ENCODE assay signal across 18 cellular contexts in genomic region chr16:81107506-81107905, GRCh38. TPM values are rescaled to one million over a fixed set of nuclear protein-coding genes. Genes with fewer than 3 reads are reported as not detected.
DNase-seq lines count a peak whose midpoint lies in the region; TF ChIP-seq lines count a peak whose summit lies in the region.
"Had no signal": no experiment of that assay in that cellular context is flagged by ENCODE, and none has a peak within 500 bp of the region (broad histone marks: within the 10 kb centered on the region; RNA-seq: fewer than 3 reads in every experiment).

No MANE protein-coding gene starts in this region.

- H3K4me1 Mint-ChIP-seq in glutamatergic neuron (ENCODE audit: low read depth, unreplicated experiment) (no peaks in the 10 kb centered on the region), nephron progenitor cell (peaks cover 17% of the 10 kb centered on the region), H9 (no peaks in the 10 kb centered on the region)
- H3K4me1 Mint-ChIP-seq: B cell, CD14-positive monocyte, T-helper 17 cell had no signal

- H3K18ac ChIP-seq in H9 (ENCODE audit: insufficient read length, low read depth, low read length), result no peak overlapping the region

- H3K9me2 ChIP-seq in PC-9 (ENCODE audit: insufficient read depth), result no peaks in the 10 kb centered on the region

- H2BK15ac ChIP-seq in H9 (ENCODE audit: low read depth, low read length), result no peak overlapping the region

- no peak overlapping the region for H3K4ac ChIP-seq in H9 (ENCODE audit: low read depth, low read length)

- H3K4me1 ChIP-seq in PC-9 (replicated peaks; ENCODE audit: insufficient read depth), result peaks cover 17% of the 10 kb centered on the region
- no peaks in the 10 kb centered on the region for H3K4me1 ChIP-seq in suprapubic skin
- H3K4me1 ChIP-seq in H9 (ENCODE audit: insufficient read depth, low read length), result no peaks in the 10 kb centered on the region

- in situ Hi-C loops in Caki2 (cut with HindIII; ENCODE audit: low pct_unique_long_range_greater_than_20kb, low sequenced_read_pairs), result no loop called here

- CTCF ChIA-PET in PC-9 (lab: Charles Lee), result interaction anchor here (0.6 kb wide), 1 partner anchor 97 kb away, joined by 4 read pairs; no protein-coding TSS in a partner anchor

- H3K36me3 ChIP-seq in PC-9 (ENCODE audit: low read depth) (no peaks in the 10 kb centered on the region), suprapubic skin (no peaks in the 10 kb centered on the region)

- H4K8ac ChIP-seq in H9 (replicated peaks; ENCODE audit: insufficient read length, low read depth, low read length), result no peak overlapping the region

- no TSS peak for BruUV-seq in PC-9 (replicated peaks; lab: Mats Ljungman, UMichigan)

- H3K9me3 ChIP-seq in PC-9 (ENCODE audit: insufficient read depth, low read depth), result no peaks in the 10 kb centered on the region
- no peaks in the 10 kb centered on the region for H3K9me3 ChIP-seq in suprapubic skin
- H3K9me3 ChIP-seq in H9 (ENCODE audit: control insufficient read depth, low read depth, low read length), result no peaks in the 10 kb centered on the region

- no peak overlapping the region for H2BK5ac ChIP-seq in H9 (ENCODE audit: insufficient read length, low read length)

- H3K9ac ChIP-seq in H9 (ENCODE audit: extremely low read depth, insufficient read length, low read length), result no peak overlapping the region

- H4K20me1 ChIP-seq in PC-9 (ENCODE audit: insufficient read depth), result no peaks in the 10 kb centered on the region
- no peaks in the 10 kb centered on the region for H4K20me1 ChIP-seq in H9 (ENCODE audit: control insufficient read depth, insufficient read depth, insufficient read length)

- H3K27ac Mint-ChIP-seq in glutamatergic neuron (ENCODE audit: unreplicated experiment), result peak overlapping the region; percentile 22
- H3K27ac Mint-ChIP-seq in nephron progenitor cell, result peak overlapping the region; percentile 64
- H3K27ac Mint-ChIP-seq in H9, result no peak overlapping the region
- H3K27ac Mint-ChIP-seq: B cell, HFFc6, T-helper 17 cell had no signal

- H3F3A ChIP-seq in PC-9 (ENCODE audit: insufficient read depth, low read depth), result peaks cover 12% of the 10 kb centered on the region

- no peak overlapping the region for H2BK12ac ChIP-seq in H9 (ENCODE audit: insufficient read length, low read depth, low read length)

- H3K9me3 Mint-ChIP-seq in glutamatergic neuron (ENCODE audit: unreplicated experiment), result peaks cover 3% of the 10 kb centered on the region
- no peaks in the 10 kb centered on the region for H3K9me3 Mint-ChIP-seq in nephron progenitor cell
- H3K9me3 Mint-ChIP-seq in H9, result no peaks in the 10 kb centered on the region
- H3K9me3 Mint-ChIP-seq: HFFc6 had no signal

- no peak for TF ChIP-seq EP300 in suprapubic skin (IDR thresholded peaks at IDR 0.05)

- POLR2A ChIA-PET in PC-9 (lab: Charles Lee; ENCODE audit: unreplicated experiment), result no interaction called here

- H4K91ac ChIP-seq in H9 (ENCODE audit: insufficient read length, low read depth, low read length), result no peak overlapping the region

- H3K27ac ChIP-seq in PC-9, result peak overlapping the region; percentile 8; the same call in 1 of the 2 replicates
- H3K27ac ChIP-seq in suprapubic skin, result no peak overlapping the region
- no peak overlapping the region for H3K27ac ChIP-seq in H9 (ENCODE audit: insufficient read length, low read depth, low read length)

- peak; percentile 51 for DNase-seq in Caki2 (ENCODE audit: low read depth)
- no peak for DNase-seq in PC-9
- DNase-seq in glutamatergic neuron, result no peak
- DNase-seq in nephron progenitor cell, result no peak
- no peak for DNase-seq in suprapubic skin (ENCODE audit: low spot score in 2 of 2)
- DNase-seq in NCI-H226, result no peak
- DNase-seq in H9, result no peak
- DNase-seq: HFFc6, IMR-90, NCI-H1105, NCI-H2029 treated with DMSO at 0.1 percent for 48 hours, NCI-H345, NCI-H524 treated with DMSO at 0.1 percent for 48 hours, OCI-M1, SHP77, T-helper 17 cell had no signal

- H3K36me3 Mint-ChIP-seq in glutamatergic neuron (ENCODE audit: unreplicated experiment), result no peaks in the 10 kb centered on the region
- no peaks in the 10 kb centered on the region for H3K36me3 Mint-ChIP-seq in nephron progenitor cell (ENCODE audit: low read depth)
- H3K36me3 Mint-ChIP-seq in H9 (ENCODE audit: insufficient read depth in 1 of 3, low read depth in 3 of 3), result no peaks in the 10 kb centered on the region
- H3K36me3 Mint-ChIP-seq: CD14-positive monocyte had no signal

- no peak overlapping the region for H4K5ac ChIP-seq in H9 (ENCODE audit: insufficient read length, low read depth, low read length)

- no peak overlapping the region for H2AK5ac ChIP-seq in H9 (ENCODE audit: insufficient read length, low read length)

- no peaks in the 10 kb centered on the region for H3K79me1 ChIP-seq in H9 (ENCODE audit: insufficient read depth, low read depth, low read length, poor library complexity, severe bottlenecking)

- H3K23me2 ChIP-seq in H9 (ENCODE audit: insufficient read length, low read depth, low read length, poor library complexity, severe bottlenecking), result no peaks in the 10 kb centered on the region

- no peak overlapping the region for H3T11ph ChIP-seq in H9 (ENCODE audit: low read length)

- H3K27me3 Mint-ChIP-seq in glutamatergic neuron (ENCODE audit: unreplicated experiment), result no peaks in the 10 kb centered on the region
- peaks cover 17% of the 10 kb centered on the region for H3K27me3 Mint-ChIP-seq in nephron progenitor cell (ENCODE audit: low read depth, poor library complexity)
- no peaks in the 10 kb centered on the region; the same call in none of the 2 replicates for H3K27me3 Mint-ChIP-seq in H9 (ENCODE audit: low read depth)

- TF ChIP-seq CTCF in PC-9 (conservative IDR thresholded peaks at IDR 0.05) (no peak), glutamatergic neuron (IDR thresholded peaks at IDR 0.05; ENCODE audit: partially characterized antibody, unreplicated experiment) (no peak), nephron progenitor cell (IDR thresholded peaks at IDR 0.05) (no peak), suprapubic skin (IDR thresholded peaks at IDR 0.05) (no peak), H9 (conservative IDR thresholded peaks at IDR 0.05) (no peak)

- 88% methylated on average over 11 of the region's 11 CpGs for WGBS in suprapubic skin
- no CpG with 5 or more reads among the region's 11 CpGs for WGBS in H9 (ENCODE audit: extremely low coverage, insufficient read length, low lambda C conversion rate)

- H3K4me2 ChIP-seq in PC-9, result no peak overlapping the region
- H3K4me2 ChIP-seq in H9 (ENCODE audit: insufficient read depth, insufficient read length, low read length), result no peak overlapping the region

- no peaks in the 10 kb centered on the region for H3K27me3 ChIP-seq in PC-9 (ENCODE audit: insufficient read depth, low read depth)
- no peaks in the 10 kb centered on the region for H3K27me3 ChIP-seq in suprapubic skin
- no peaks in the 10 kb centered on the region for H3K27me3 ChIP-seq in H9 (ENCODE audit: insufficient read depth, low read length)

- no peak overlapping the region for H3K4me3 ChIP-seq in PC-9
- no peak overlapping the region for H3K4me3 ChIP-seq in suprapubic skin

- H3K4me3 Mint-ChIP-seq in glutamatergic neuron (ENCODE audit: unreplicated experiment) (no peak overlapping the region), nephron progenitor cell (no peak overlapping the region), H9 (no peak overlapping the region)
- H3K4me3 Mint-ChIP-seq: B cell, CD14-positive monocyte, HFFc6, T-helper 17 cell had no signal

- no peak overlapping the region for H3K56ac ChIP-seq in H9 (ENCODE audit: insufficient read length, low read depth, low read length)

- H3K14ac ChIP-seq in H9 (ENCODE audit: insufficient read depth, low read length), result no peak overlapping the region

- H2BK120ac ChIP-seq in H9 (ENCODE audit: low read depth, low read length, poor library complexity, severe bottlenecking), result no peak overlapping the region

- no peak overlapping the region for H2BK20ac ChIP-seq in H9 (ENCODE audit: low read depth, low read length, poor library complexity, severe bottlenecking)

- no peak overlapping the region for H3K23ac ChIP-seq in H9 (ENCODE audit: insufficient read length, low read depth, low read length)

- H3K79me2 ChIP-seq in PC-9 (ENCODE audit: low read depth) (no peaks in the 10 kb centered on the region), H9 (ENCODE audit: insufficient read depth, low read length) (no peaks in the 10 kb centered on the region)

- no peak for TF ChIP-seq POLR2A in suprapubic skin (IDR thresholded peaks at IDR 0.05)

- no peak overlapping the region for H2AFZ ChIP-seq in PC-9
- H2AFZ ChIP-seq in H9 (ENCODE audit: low read length), result no peak overlapping the region

- intact Hi-C loops in PC-9 (cut with micrococcal nuclease; ENCODE audit: unreplicated experiment), result no loop called here

RNA-seq across cellular contexts. Expression of gene GCSH, which starts 11.3 kb away (rescaled TPM):
- 84.8 and 127 TPM in 2 replicates for total RNA-seq in Caki2 (2014; rRNA removed; shearing (Covaris generic); ENCODE audit: low replicate concordance)
- total RNA-seq in PC-9 (2021) (51.7 and 71.1 TPM in 2 replicates), glutamatergic neuron (ENCODE audit: unreplicated experiment) (30.0 TPM), suprapubic skin (10 to 100 TPM in 2 of 4 donors, 1 to 10 TPM in 2; 4.7 to 16.6 (median 10.2) TPM), H9 (2021) (85.9 and 87.4 TPM in 2 replicates)

RNA-seq across cellular contexts. Expression of gene C16orf46, which starts 30.5 kb away (rescaled TPM):
- 11.3 TPM in 1 of 2 replicates, not detected in the other for total RNA-seq in Caki2 (2014; rRNA removed; shearing (Covaris generic); ENCODE audit: low replicate concordance)
- 0.92 and 2.3 TPM in 2 replicates for total RNA-seq in PC-9 (2021)
- total RNA-seq in glutamatergic neuron (ENCODE audit: unreplicated experiment), result 1.0 TPM
- 1 to 10 TPM in 1 of 4 donors, under 1 TPM in 2, not detected in 1; 0.57 to 2.2 (median 0.81) TPM for total RNA-seq in suprapubic skin
- 0.86 and 2.0 TPM in 2 replicates for total RNA-seq in H9 (2021)
- total RNA-seq: B cell had no signal

Comparison
In these comparisons a context has a peak if more than half of its experiments do, and no peak if none do; other contexts are left out.
1. H3K27ac Mint-ChIP-seq: peak in glutamatergic neuron (single experiment) and nephron progenitor cell (single experiment); none in H9 (0 of 3).